ENCODE assay signal across 19 cellular contexts in the genomic region with DNA sequence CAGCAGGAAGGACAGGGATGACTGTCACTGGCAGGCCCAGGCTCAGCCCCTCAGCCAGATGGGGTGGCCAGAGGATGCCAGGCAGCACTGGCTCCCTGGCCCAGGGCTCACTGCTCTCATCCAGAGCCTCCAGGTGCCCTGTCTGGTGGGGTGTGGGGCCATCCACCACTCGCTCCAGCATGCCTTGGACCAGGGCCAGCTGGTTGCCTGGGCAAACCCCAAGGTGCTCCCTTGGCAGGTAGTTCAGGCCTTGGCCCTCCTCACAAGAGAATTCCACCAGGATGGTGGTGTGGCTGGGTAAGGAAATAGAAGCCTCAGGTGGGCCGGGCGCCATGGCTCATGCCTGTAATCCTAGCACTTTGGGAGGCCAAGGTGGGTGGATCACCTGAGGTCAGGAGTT. TPM values are rescaled to one million over a fixed set of nuclear protein-coding genes. Genes with fewer than 3 reads are reported as not detected.
"Had no signal": no experiment of that assay in that cellular context is flagged by ENCODE, and none has a peak within 500 bp of the region (broad histone marks: within the 10 kb centered on the region; RNA-seq: fewer than 3 reads in every experiment).

No MANE protein-coding gene starts in this region.

- H3K9me3 ChIP-seq: SK-N-SH had no signal

- H3K9ac ChIP-seq: SK-N-SH had no signal

- H3K4me2 ChIP-seq: SK-N-SH had no signal

- DNase-seq: Karpas-422, KG1, MM.1S, NCI-H1092 treated with DMSO at 0.1 percent for 48 hours, NCI-H1417, NCI-H1436 treated with DMSO at 0.1 percent for 48 hours, NCI-H1694, NCI-H187 treated with DMSO at 0.1 percent for 48 hours, NCI-H2029 treated with DMSO at 0.1 percent for 48 hours, NCI-H2171 treated with DMSO at 0.1 percent for 48 hours, NCI-H345, NCI-H446 treated with DMSO at 0.1 percent for 48 hours, NCI-H510A treated with DMSO at 0.1 percent for 48 hours, NCI-H526, NCI-H82, RPMI8226, SHP77, SK-N-SH had no signal

RNA-seq across cellular contexts. Expression of a gene that starts 29.4 kb away (rescaled TPM):
- total RNA-seq: SK-MEL-5 had no signal
